Comparison of ENCODE assay signal across 34 cellular contexts in the genomic region with DNA sequence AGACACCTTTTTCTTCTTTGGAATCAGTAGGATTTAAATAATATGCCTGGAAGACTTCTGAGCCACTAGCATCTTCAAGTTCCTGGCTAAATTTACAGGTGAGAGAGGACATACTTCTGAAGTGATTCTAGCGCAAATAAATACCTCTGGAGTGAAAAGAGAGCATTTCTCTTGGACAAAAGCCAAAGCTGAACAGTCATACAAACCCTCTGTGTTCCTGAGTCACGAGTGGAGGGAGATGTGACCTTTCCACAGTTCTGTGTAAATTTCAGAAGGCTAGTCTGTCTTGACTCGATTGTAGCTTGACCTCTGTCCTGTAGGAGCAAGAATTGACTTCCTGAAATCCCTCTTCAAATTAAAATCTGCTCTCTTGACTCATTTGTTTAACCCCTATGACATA.
DNase-seq lines count a peak whose midpoint lies in the region; ATAC-seq and TF ChIP-seq lines count a peak whose summit lies in the region.
"Had no signal": no experiment of that assay in that cellular context is flagged by ENCODE, and none has a peak within 500 bp of the region (broad histone marks: within the 10 kb centered on the region; RNA-seq: fewer than 3 reads in every experiment).

No MANE protein-coding gene starts in this region.

- H3K36me3 Mint-ChIP-seq in GM23338 (ENCODE audit: low read depth) (no peaks in the 10 kb centered on the region), neural crest cell (ENCODE audit: low read depth) (no peaks in the 10 kb centered on the region)
- H3K36me3 Mint-ChIP-seq: activated naive CD8-positive, alpha-beta T cell treated with anti-CD3 and anti-CD28 coated beads, Interleukin-2, amount 10 ng/mL, durations not matched to agents 7 days and 5 days; IgD-negative memory B cell; mesothelial cell of epicardium; naive B cell; stimulated activated memory B cell treated with anti-CD40 and anti-IgM and Interleukin-4, amounts not matched to agents 10 μg/mL and 1 μg/mL and 100 μg/mL, for 72 hours had no signal

- DNase-seq in GM23338 (ENCODE audit: low spot score), result no peak
- peak; percentile 36 for DNase-seq in NCI-H345 (lab: John Stamatoyannopoulos, UW)
- peak; percentile 34 for DNase-seq in epithelial cell of esophagus (ENCODE audit: low read depth)
- DNase-seq in neural crest cell (ENCODE audit: low read depth, low spot score), result no peak
- DNase-seq in effector memory CD4-positive, alpha-beta T cell, result no peak
- no peak for DNase-seq in GM19240 (ENCODE audit: insufficient read length, low spot score)
- no peak for DNase-seq in stimulated activated CD8-positive, alpha-beta memory T cell treated with anti-CD3 and anti-CD28 coated beads, Interleukin-4, amount 100 ng/mL, for 48 hours
- DNase-seq: activated CD4-positive, CD25-positive, alpha-beta regulatory T cell; activated gamma-delta T cell treated with Interleukin-2 at 50 U/mL for 16 hours; activated naive CD8-positive, alpha-beta T cell treated with anti-CD3 and anti-CD28 coated beads, Interleukin-2, amount 10 ng/mL, durations not matched to agents 7 days and 5 days; activated T-cell treated with anti-CD3 and anti-CD28 coated beads, Interleukin-2, amount 50 U/mL, for 48 hours; caudate nucleus; DMS153; effector CD8-positive, alpha-beta T cell; erythroblast; left ventricle myocardium inferior; naive B cell; NCI-H1092; NCI-H1930; NCI-H510A treated with DMSO at 0.1 percent for 48 hours; NK-92 treated with Interleukin-12 subunit alpha and Interleukin-12 subunit beta, amount 100 ng/mL, for 24 hours; occipital lobe; stimulated activated CD4-positive, alpha-beta T cell treated with anti-CD3 and anti-CD28 coated beads, Interleukin-4, amount 100 ng/mL, for 4 hours; substantia nigra; T-helper 17 cell; upper lobe of left lung had no signal

- H3K9me2 ChIP-seq in GM23338 (ENCODE audit: insufficient read depth), result no peaks in the 10 kb centered on the region

- H3K4me3 Mint-ChIP-seq in GM23338 (no peak overlapping the region), neural crest cell (no peak overlapping the region)
- H3K4me3 Mint-ChIP-seq: activated naive CD8-positive, alpha-beta T cell treated with anti-CD3 and anti-CD28 coated beads, Interleukin-2, amount 10 ng/mL, durations not matched to agents 7 days and 5 days; IgD-negative memory B cell; mesothelial cell of epicardium; naive B cell; stimulated activated memory B cell treated with anti-CD40 and anti-IgM and Interleukin-4, amounts not matched to agents 10 μg/mL and 1 μg/mL and 100 μg/mL, for 72 hours; T-helper 17 cell had no signal

- no peak overlapping the region for H3K27ac ChIP-seq in GM23338 (ENCODE audit: low read depth)
- no peak overlapping the region for H3K27ac ChIP-seq in effector memory CD4-positive, alpha-beta T cell (ENCODE audit: insufficient read depth, low read length, poor library complexity, severe bottlenecking)
- H3K27ac ChIP-seq: ascending aorta; BLaER1 treated with 17β-estradiol and CSF1 and Interleukin-3, amounts not matched to agents 10 nM and 100 nM; coronary artery; left ventricle myocardium inferior had no signal

- H3K4me3 ChIP-seq in GM23338 (no peak overlapping the region), epithelial cell of esophagus (ENCODE audit: low read length) (no peak overlapping the region)
- no peak overlapping the region for H3K4me3 ChIP-seq in effector memory CD4-positive, alpha-beta T cell (ENCODE audit: insufficient read depth, low read depth, low read length, poor library complexity, severe bottlenecking)
- H3K4me3 ChIP-seq: ascending aorta; BLaER1 treated with 17β-estradiol and CSF1 and Interleukin-3, amounts not matched to agents 10 nM and 100 nM; coronary artery; left ventricle myocardium inferior; upper lobe of left lung had no signal

- no peaks in the 10 kb centered on the region for H3K36me3 ChIP-seq in GM23338 (ENCODE audit: insufficient read depth)
- H3K36me3 ChIP-seq in effector memory CD4-positive, alpha-beta T cell (ENCODE audit: control insufficient read depth, insufficient read depth, low read length), result no peaks in the 10 kb centered on the region
- H3K36me3 ChIP-seq: ascending aorta; BLaER1 treated with 17β-estradiol and CSF1 and Interleukin-3, amounts not matched to agents 10 nM and 100 nM; left ventricle myocardium inferior; upper lobe of left lung had no signal

- no peaks in the 10 kb centered on the region for H3K27me3 ChIP-seq in GM23338 (ENCODE audit: insufficient read depth)
- peaks cover 4% of the 10 kb centered on the region for H3K27me3 ChIP-seq in effector memory CD4-positive, alpha-beta T cell (replicated peaks; ENCODE audit: control insufficient read depth, insufficient read depth, low read length, poor library complexity, severe bottlenecking)
- H3K27me3 ChIP-seq: ascending aorta; BLaER1 treated with 17β-estradiol and CSF1 and Interleukin-3, amounts not matched to agents 10 nM and 100 nM; upper lobe of left lung had no signal

- no peak for TF ChIP-seq CTCF in GM23338 (conservative IDR thresholded peaks at IDR 0.05; ENCODE audit: low read depth in 2 of 2)
- no peak for TF ChIP-seq CTCF in epithelial cell of esophagus (IDR thresholded peaks at IDR 0.05; ENCODE audit: insufficient read depth, low read depth, low read length, missing control alignments)
- no peak for TF ChIP-seq CTCF in neural crest cell (conservative IDR thresholded peaks at IDR 0.05)

- H3K9me3 Mint-ChIP-seq in GM23338 (no peaks in the 10 kb centered on the region), neural crest cell (no peaks in the 10 kb centered on the region)
- H3K9me3 Mint-ChIP-seq: activated naive CD8-positive, alpha-beta T cell treated with anti-CD3 and anti-CD28 coated beads, Interleukin-2, amount 10 ng/mL, durations not matched to agents 7 days and 5 days; IgD-negative memory B cell; mesothelial cell of epicardium; naive B cell; stimulated activated memory B cell treated with anti-CD40 and anti-IgM and Interleukin-4, amounts not matched to agents 10 μg/mL and 1 μg/mL and 100 μg/mL, for 72 hours had no signal

- peak overlapping the region; percentile 80; the same call in 1 of the 2 replicates for H2AFZ ChIP-seq in GM23338

- H3K4me1 Mint-ChIP-seq in GM23338 (peaks cover 8% of the 10 kb centered on the region; the same call in 2 of the 3 replicates), neural crest cell (peaks cover 21% of the 10 kb centered on the region)
- H3K4me1 Mint-ChIP-seq: activated naive CD8-positive, alpha-beta T cell treated with anti-CD3 and anti-CD28 coated beads, Interleukin-2, amount 10 ng/mL, durations not matched to agents 7 days and 5 days had no signal

- ATAC-seq in GM23338, result no peak
- ATAC-seq in GM19395 (IDR thresholded peaks at IDR 0.05; ENCODE audit: unreplicated experiment), result no peak
- ATAC-seq: Right ventricle myocardium inferior; stimulated activated memory B cell treated with anti-CD40 and anti-IgM and Interleukin-4, amounts not matched to agents 10 μg/mL and 1 μg/mL and 100 μg/mL, for 72 hours; T-helper 17 cell had no signal

- H3K27ac Mint-ChIP-seq in GM23338 (no peak overlapping the region), neural crest cell (ENCODE audit: unreplicated experiment) (peak overlapping the region; percentile 44)
- H3K27ac Mint-ChIP-seq: activated naive CD8-positive, alpha-beta T cell treated with anti-CD3 and anti-CD28 coated beads, Interleukin-2, amount 10 ng/mL, durations not matched to agents 7 days and 5 days; IgD-negative memory B cell; mesothelial cell of epicardium; naive B cell; stimulated activated memory B cell treated with anti-CD40 and anti-IgM and Interleukin-4, amounts not matched to agents 10 μg/mL and 1 μg/mL and 100 μg/mL, for 72 hours; T-helper 17 cell had no signal

- no peak overlapping the region for H3K4me2 ChIP-seq in GM23338

- no peaks in the 10 kb centered on the region for H3K79me2 ChIP-seq in GM23338 (replicated peaks; ENCODE audit: insufficient read depth)

- no peaks in the 10 kb centered on the region; the same call in 1 of the 2 replicates for H3K4me1 ChIP-seq in GM23338 (ENCODE audit: insufficient read depth)
- H3K4me1 ChIP-seq in effector memory CD4-positive, alpha-beta T cell (ENCODE audit: control insufficient read depth, insufficient read depth, low read length, poor library complexity, severe bottlenecking), result no peaks in the 10 kb centered on the region
- H3K4me1 ChIP-seq: ascending aorta, left ventricle myocardium inferior had no signal

- no peaks in the 10 kb centered on the region for H3F3A ChIP-seq in GM23338 (replicated peaks; ENCODE audit: low read depth)

- no peaks in the 10 kb centered on the region for H4K20me1 ChIP-seq in GM23338 (replicated peaks; ENCODE audit: insufficient read depth)
- H4K20me1 ChIP-seq: BLaER1 treated with 17β-estradiol and CSF1 and Interleukin-3, amounts not matched to agents 10 nM and 100 nM had no signal

- H3K9me3 ChIP-seq in effector memory CD4-positive, alpha-beta T cell (ENCODE audit: control insufficient read depth, low read length), result no peaks in the 10 kb centered on the region
- H3K9me3 ChIP-seq: ascending aorta; BLaER1 treated with 17β-estradiol and CSF1 and Interleukin-3, amounts not matched to agents 10 nM and 100 nM; left ventricle myocardium inferior; upper lobe of left lung had no signal

- H3K27me3 Mint-ChIP-seq in GM23338 (ENCODE audit: insufficient read depth, low read depth, poor library complexity) (peaks cover 4% of the 10 kb centered on the region), neural crest cell (ENCODE audit: low read depth) (no peaks in the 10 kb centered on the region)
- H3K27me3 Mint-ChIP-seq: activated naive CD8-positive, alpha-beta T cell treated with anti-CD3 and anti-CD28 coated beads, Interleukin-2, amount 10 ng/mL, durations not matched to agents 7 days and 5 days had no signal

TF ChIP-seq in GM23338, 12 proteins besides CTCF, POLR2A, EP300 and RAD21 (continues in another document):
- TF ChIP-seq ZNF114 (CRISPR knock-in tag; IDR thresholded peaks at IDR 0.05) (no peak), NANOG (IDR thresholded peaks at IDR 0.05; ENCODE audit: borderline replicate concordance) (no peak), EZH2 (IDR thresholded peaks at IDR 0.05; ENCODE audit: low read depth, unreplicated experiment) (no peak), JUNB (IDR thresholded peaks at IDR 0.05; ENCODE audit: unreplicated experiment) (no peak)

Comparison
In these comparisons a context has a peak if more than half of its experiments do, and no peak if none do; other contexts are left out.
1. DNase-seq: peak in NCI-H345 (single experiment) and epithelial cell of esophagus (single experiment); none in GM23338 (single experiment), neural crest cell (single experiment), effector memory CD4-positive, alpha-beta T cell (0 of 3), GM19240 (single experiment) and stimulated activated CD8-positive, alpha-beta memory T cell treated with anti-CD3 and anti-CD28 coated beads, Interleukin-4, amount 100 ng/mL, for 48 hours (single experiment).